ENCODE assay signal across 9 cellular contexts in genomic region chr5:142211013-142211412, GRCh38.
"Had no signal": no experiment of that assay in that cellular context is flagged by ENCODE, and none has a peak within 500 bp of the region (broad histone marks: within the 10 kb centered on the region; RNA-seq: fewer than 3 reads in every experiment).

No MANE protein-coding gene starts in this region.

- H3K4me3 ChIP-seq: GM23338, HAP-1, K562 had no signal

- FAIRE-seq: K562 had no signal

- H3K27ac ChIP-seq: HL-60 had no signal

- H3K9me3 ChIP-seq: HAP-1 had no signal

- H3K36me3 ChIP-seq: HAP-1 had no signal

- H3K4me2 ChIP-seq: GM23338 had no signal

- ATAC-seq: GM23338, HCT116, K562 had no signal

- DNase-seq: H7, HFFc6, IMR-90, KG1 had no signal

- H2AFZ ChIP-seq: GM23338 had no signal
